In genomic region chr15:92879949-92880725, GRCh38 we compare ENCODE assay signal across 9 cellular contexts. TPM values are rescaled to one million over a fixed set of nuclear protein-coding genes. Genes with fewer than 3 reads are reported as not detected.
DNase-seq lines count a peak whose midpoint lies in the region; ATAC-seq and TF ChIP-seq lines count a peak whose summit lies in the region.
"Had no signal": no experiment of that assay in that cellular context is flagged by ENCODE, and none has a peak within 500 bp of the region (broad histone marks: within the 10 kb centered on the region; RNA-seq: fewer than 3 reads in every experiment).

No MANE protein-coding gene starts in this region.

- H3K36me3 ChIP-seq in thymus (ENCODE audit: control insufficient read depth, insufficient read depth) = no peaks in the 10 kb centered on the region

- no peak for ATAC-seq in HG02885 (IDR thresholded peaks at IDR 0.05; ENCODE audit: poor library complexity, unreplicated experiment)

- peak overlapping the region; percentile 39 for H3K4me3 Mint-ChIP-seq in activated naive CD4-positive, alpha-beta T cell treated with anti-CD3 and anti-CD28 coated beads for 36 hours
- peak overlapping the region; percentile 19 for H3K4me3 Mint-ChIP-seq in activated T-helper 2 cell treated with anti-CD3 and anti-CD28 coated beads, Interferon-gamma antibody, Interleukin-2, Interleukin-4, amounts not matched to agents 10 μg/mL and 5 μg/mL and 100 μg/mL, durations not matched to agents 14 hours and 24 hours and 36 hours (ENCODE audit: low read depth)
- no peak overlapping the region for H3K4me3 Mint-ChIP-seq in mesothelial cell of epicardium

- no peaks in the 10 kb centered on the region for H3K9me3 Mint-ChIP-seq in activated naive CD4-positive, alpha-beta T cell treated with anti-CD3 and anti-CD28 coated beads for 36 hours
- no peaks in the 10 kb centered on the region for H3K9me3 Mint-ChIP-seq in activated T-helper 2 cell treated with anti-CD3 and anti-CD28 coated beads, Interferon-gamma antibody, Interleukin-2, Interleukin-4, amounts not matched to agents 10 μg/mL and 5 μg/mL and 100 μg/mL, durations not matched to agents 14 hours and 24 hours and 36 hours
- H3K9me3 Mint-ChIP-seq in mesothelial cell of epicardium = no peaks in the 10 kb centered on the region

- peak overlapping the region; percentile 99 for H3K27ac ChIP-seq in thymus (ENCODE audit: low read depth)

- peaks cover 41% of the 10 kb centered on the region for H3K4me1 ChIP-seq in thymus (ENCODE audit: control insufficient read depth, insufficient read depth, low read length)

- WGBS in thymus = 85% methylated on average over 7 of the region's 7 CpGs

- peak overlapping the region; percentile 98 for H3K27ac Mint-ChIP-seq in activated naive CD4-positive, alpha-beta T cell treated with anti-CD3 and anti-CD28 coated beads for 36 hours
- H3K27ac Mint-ChIP-seq in activated T-helper 2 cell treated with anti-CD3 and anti-CD28 coated beads, Interferon-gamma antibody, Interleukin-2, Interleukin-4, amounts not matched to agents 10 μg/mL and 5 μg/mL and 100 μg/mL, durations not matched to agents 14 hours and 24 hours and 36 hours = peak overlapping the region; percentile 86
- H3K27ac Mint-ChIP-seq in mesothelial cell of epicardium = peak overlapping the region; percentile 100

- peaks cover 18% of the 10 kb centered on the region for H3K36me3 Mint-ChIP-seq in activated naive CD4-positive, alpha-beta T cell treated with anti-CD3 and anti-CD28 coated beads for 36 hours (ENCODE audit: low read depth)
- H3K36me3 Mint-ChIP-seq in activated T-helper 2 cell treated with anti-CD3 and anti-CD28 coated beads, Interferon-gamma antibody, Interleukin-2, Interleukin-4, amounts not matched to agents 10 μg/mL and 5 μg/mL and 100 μg/mL, durations not matched to agents 14 hours and 24 hours and 36 hours (ENCODE audit: low read depth) = peaks cover 18% of the 10 kb centered on the region
- H3K36me3 Mint-ChIP-seq in mesothelial cell of epicardium = peaks cover 6% of the 10 kb centered on the region

- intact Hi-C loops in activated naive CD4-positive, alpha-beta T cell treated with anti-CD3 and anti-CD28 coated beads for 36 hours (cut with micrococcal nuclease) = no loop called here
- intact Hi-C loops in activated T-helper 2 cell treated with anti-CD3 and anti-CD28 coated beads, Interferon-gamma antibody, Interleukin-2, Interleukin-4, amounts not matched to agents 10 μg/mL and 5 μg/mL and 100 μg/mL, durations not matched to agents 14 hours and 24 hours and 36 hours (cut with micrococcal nuclease) = loop anchor here (2.0 to 5.0 kb wide), 2 partner anchors 35 to 37 kb away; no protein-coding TSS in a partner anchor

- TF ChIP-seq CTCF in mesothelial cell of epicardium (IDR thresholded peaks at IDR 0.05; ENCODE audit: unreplicated experiment) = no peak

- CTCF ChIA-PET in activated naive CD4-positive, alpha-beta T cell treated with anti-CD3 and anti-CD28 coated beads for 36 hours (lab: Charles Lee) = interaction anchor here (0.6 to 2.1 kb wide), 9 partner anchors 13 to 208 kb away, joined by 3 to 10 read pairs (median 4); no protein-coding TSS in a partner anchor

- H3K4me3 ChIP-seq in thymus (ENCODE audit: low read length) = peak overlapping the region; percentile 8

- H3K4me1 Mint-ChIP-seq in activated naive CD4-positive, alpha-beta T cell treated with anti-CD3 and anti-CD28 coated beads for 36 hours (ENCODE audit: low read depth) = peaks cover 41% of the 10 kb centered on the region
- H3K4me1 Mint-ChIP-seq in activated T-helper 2 cell treated with anti-CD3 and anti-CD28 coated beads, Interferon-gamma antibody, Interleukin-2, Interleukin-4, amounts not matched to agents 10 μg/mL and 5 μg/mL and 100 μg/mL, durations not matched to agents 14 hours and 24 hours and 36 hours (ENCODE audit: low read depth) = peaks cover 40% of the 10 kb centered on the region
- peaks cover 46% of the 10 kb centered on the region for H3K4me1 Mint-ChIP-seq in mesothelial cell of epicardium

- no peaks in the 10 kb centered on the region for H3K27me3 ChIP-seq in thymus (ENCODE audit: control insufficient read depth, insufficient read depth)

- no peaks in the 10 kb centered on the region for H3K27me3 Mint-ChIP-seq in activated naive CD4-positive, alpha-beta T cell treated with anti-CD3 and anti-CD28 coated beads for 36 hours (ENCODE audit: low read depth)
- no peaks in the 10 kb centered on the region for H3K27me3 Mint-ChIP-seq in activated T-helper 2 cell treated with anti-CD3 and anti-CD28 coated beads, Interferon-gamma antibody, Interleukin-2, Interleukin-4, amounts not matched to agents 10 μg/mL and 5 μg/mL and 100 μg/mL, durations not matched to agents 14 hours and 24 hours and 36 hours (ENCODE audit: low read depth)
- H3K27me3 Mint-ChIP-seq in mesothelial cell of epicardium (ENCODE audit: low read depth) = no peaks in the 10 kb centered on the region

- no peaks in the 10 kb centered on the region for H3K9me3 ChIP-seq in thymus (ENCODE audit: control insufficient read depth)

- peak; percentile 59 for DNase-seq in activated naive CD4-positive, alpha-beta T cell treated with anti-CD3 and anti-CD28 coated beads for 36 hours
- no peak for DNase-seq in activated naive CD4-positive, alpha-beta T cell treated with Interleukin-2 at 50 U/mL for 16 hours
- DNase-seq in activated T-helper 2 cell treated with anti-CD3 and anti-CD28 coated beads, Interferon-gamma antibody, Interleukin-2, Interleukin-4, amounts not matched to agents 10 μg/mL and 5 μg/mL and 100 μg/mL, durations not matched to agents 14 hours and 24 hours and 36 hours (ENCODE audit: low spot score) = no peak
- DNase-seq in mesothelial cell of epicardium (ENCODE audit: low spot score in 2 of 2, unreplicated experiment in 2 of 2) (no peak), SKM-1 (lab: John Stamatoyannopoulos, UW; ENCODE audit: unreplicated experiment) (no peak)
- no peak for DNase-seq in central memory CD4-positive, alpha-beta T cell
- DNase-seq: NCI-H1092 treated with DMSO at 0.1 percent for 48 hours had no signal

RNA-seq across cellular contexts. Expression of gene CHD2, which starts 20.0 kb away (rescaled TPM):
- 100 to 1,000 TPM; 164 to 185 TPM for total RNA-seq in activated naive CD4-positive, alpha-beta T cell treated with anti-CD3 and anti-CD28 coated beads for 36 hours
- 105 and 111 TPM in 2 replicates for total RNA-seq in activated T-helper 2 cell treated with anti-CD3 and anti-CD28 coated beads, Interferon-gamma antibody, Interleukin-2, Interleukin-4, amounts not matched to agents 10 μg/mL and 5 μg/mL and 100 μg/mL, durations not matched to agents 14 hours and 24 hours and 36 hours
- 178 to 183 TPM (median 180 TPM) in 3 replicates for total RNA-seq in mesothelial cell of epicardium
- 62.0 TPM for polyA plus RNA-seq in thymus
